Comparison of ENCODE assay signal across 21 cellular contexts in the genomic region with DNA sequence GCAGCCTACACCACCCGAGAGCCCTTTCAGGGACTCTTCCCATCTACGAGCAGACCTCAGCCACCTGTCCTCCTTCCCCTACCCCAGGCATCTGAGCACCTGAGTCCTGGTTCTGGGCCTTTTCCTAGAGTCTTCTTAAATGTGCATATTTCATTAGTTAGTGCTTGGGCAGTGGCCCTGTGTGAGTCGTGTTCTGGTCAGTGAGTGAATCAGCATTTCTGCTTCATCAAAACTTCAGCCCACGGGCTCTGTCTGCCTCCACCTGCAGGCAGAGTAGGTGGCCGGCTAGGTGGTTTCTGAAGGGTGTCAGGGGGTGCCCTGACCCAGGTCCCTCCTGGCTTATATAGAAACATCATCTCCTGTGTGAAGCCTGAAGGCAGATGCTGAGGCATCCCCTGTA. TPM values are rescaled to one million over a fixed set of nuclear protein-coding genes. Genes with fewer than 3 reads are reported as not detected.
A peak's percentile ranks its signal among the peaks of the same experiment; 100 is the strongest.
DNase-seq lines count a peak whose midpoint lies in the region; ATAC-seq and TF ChIP-seq lines count a peak whose summit lies in the region.
"Had no signal": no experiment of that assay in that cellular context is flagged by ENCODE, and none has a peak within 500 bp of the region (broad histone marks: within the 10 kb centered on the region; RNA-seq: fewer than 3 reads in every experiment).

No MANE protein-coding gene starts in this region.

- intact Hi-C loops in esophagus squamous epithelium (cut with DNase I) (no loop called here), gastrocnemius medialis (cut with DNase I; ENCODE audit: low total_unique reads) (loop anchor here (1.0 kb wide), 1 partner anchor 14 kb away; no protein-coding TSS in a partner anchor)

- in situ Hi-C loops in gastrocnemius medialis (cut with MboI; ENCODE audit: low sequenced_read_pairs in 4 of 4), result loop anchor here in 1 of 4 donors (25.0 kb wide), 1 partner anchor 554 kb away; no protein-coding TSS in a partner anchor

- H3K27ac ChIP-seq in esophagus squamous epithelium (peak overlapping the region; percentile 24 to 73 (median 50)), gastrocnemius medialis (peak overlapping the region; percentile 98 to 100 (median 100))
- H3K27ac ChIP-seq: coronary artery had no signal

- H3K27me3 ChIP-seq in MG63, result no peaks in the 10 kb centered on the region
- H3K27me3 ChIP-seq in esophagus squamous epithelium, result no peaks in the 10 kb centered on the region
- no peaks in the 10 kb centered on the region for H3K27me3 ChIP-seq in gastrocnemius medialis

- ATAC-seq in gastrocnemius medialis, result no peak
- ATAC-seq: activated CD8-positive, alpha-beta T cell treated with anti-CD3 and anti-CD28 coated beads for 36 hours; activated T-cell treated with anti-CD3 and anti-CD28 coated beads, Interleukin-2, amount 50 U/mL, for 4 hours; naive thymus-derived CD8-positive, alpha-beta T cell had no signal

- H3K4me3 ChIP-seq in MG63 (no peak overlapping the region), esophagus squamous epithelium (no peak overlapping the region), gastrocnemius medialis (no peak overlapping the region)
- H3K4me3 ChIP-seq: coronary artery, smooth muscle cell had no signal

- DNase-seq in DMS53 (lab: John Stamatoyannopoulos, UW), result peak; percentile 28
- no peak for DNase-seq in DMS53 treated with DMSO at 0.1 percent for 48 hours (lab: John Stamatoyannopoulos, UW; ENCODE audit: unreplicated experiment)
- peak; percentile 31 for DNase-seq in MG63
- DNase-seq in esophagus squamous epithelium (lab: John Stamatoyannopoulos, UW), result no peak
- DNase-seq in gastrocnemius medialis, result peak in 1 of 2 donors; percentile 37
- DNase-seq in stimulated activated CD4-positive, alpha-beta T cell treated with anti-CD3 and anti-CD28 coated beads, Interleukin-2, amount 100 ng/mL, for 24 hours, result no peak
- DNase-seq in T-helper 2 cell, result no peak
- no peak for DNase-seq in NCI-H1930 (lab: John Stamatoyannopoulos, UW)
- DNase-seq: 8988T; activated CD8-positive, alpha-beta T cell treated with anti-CD3 and anti-CD28 coated beads for 36 hours; activated T-cell treated with anti-CD3 and anti-CD28 coated beads, Interleukin-2, amount 50 U/mL, for 4 hours; DMS79; mesenchymal stem cell; NCI-H187 treated with DMSO at 0.1 percent for 48 hours; Right ventricle myocardium superior; stimulated activated CD4-positive, alpha-beta T cell treated with anti-CD3 and anti-CD28 coated beads, Interleukin-4, amount 100 ng/mL, for 4 hours had no signal

- H3K4me1 ChIP-seq in esophagus squamous epithelium (peaks cover 0 to 17% (median 0%) of the 10 kb centered on the region in 3 donors), gastrocnemius medialis (peaks cover 84 to 89% of the 10 kb centered on the region in 2 donors)

- H3K36me3 ChIP-seq in MG63, result no peaks in the 10 kb centered on the region
- peaks cover 0 to 4% (median 0%) of the 10 kb centered on the region in 3 donors for H3K36me3 ChIP-seq in esophagus squamous epithelium
- H3K36me3 ChIP-seq in gastrocnemius medialis, result peaks cover 4 to 38% of the 10 kb centered on the region in 2 donors

- WGBS in esophagus squamous epithelium, 2 donors, result 65 to 89% methylated on average over 2 to 5 of the region's 5 CpGs

- TF ChIP-seq CTCF in esophagus squamous epithelium (IDR thresholded peaks at IDR 0.05), result no peak
- no peak for TF ChIP-seq CTCF in gastrocnemius medialis (IDR thresholded peaks at IDR 0.05 in 4 of 5, conservative IDR thresholded peaks at IDR 0.05 in 1 of 5)

- no peak for TF ChIP-seq POLR2A in esophagus squamous epithelium (IDR thresholded peaks at IDR 0.05)
- no peak for TF ChIP-seq POLR2A in gastrocnemius medialis (IDR thresholded peaks at IDR 0.05)

- H3K9me3 ChIP-seq in MG63, result no peaks in the 10 kb centered on the region
- H3K9me3 ChIP-seq in esophagus squamous epithelium, result no peaks in the 10 kb centered on the region
- H3K9me3 ChIP-seq in gastrocnemius medialis, result no peaks in the 10 kb centered on the region

RNA-seq across cellular contexts. Expression of a gene that starts 13.9 kb away (rescaled TPM):
- not detected in 2 replicates for total RNA-seq in MG63 (2014; rRNA removed; shearing (Covaris generic); ENCODE audit: low replicate concordance)
- total RNA-seq in esophagus squamous epithelium (1 to 10 TPM in 2 of 4 donors, under 1 TPM in 1, not detected in 1; 0.75 to 5.5 (median 1.7) TPM), gastrocnemius medialis (100 to 1,000 TPM; 287 to 570 (median 348) TPM)
- total RNA-seq: activated CD8-positive, alpha-beta T cell treated with anti-CD3 and anti-CD28 coated beads for 36 hours; activated T-cell treated with anti-CD3 and anti-CD28 coated beads, Interleukin-2, amount 50 U/mL, for 4 hours; glomerular endothelial cell; naive thymus-derived CD8-positive, alpha-beta T cell; NCI-H460 had no signal

RNA-seq across cellular contexts. Expression of a gene that starts 21.3 kb away (rescaled TPM):
- 10.8 and 36.4 TPM in 2 replicates for total RNA-seq in MG63 (2014; rRNA removed; shearing (Covaris generic); ENCODE audit: low replicate concordance)
- total RNA-seq in esophagus squamous epithelium (10 to 100 TPM in 3 of 4 donors, 1 to 10 TPM in 1; 7.8 to 36.8 (median 13.7) TPM), gastrocnemius medialis (100 to 1,000 TPM in 1 of 4 donors, 10 to 100 TPM in 3; 50.7 to 101 (median 63.5) TPM)

RNA-seq across cellular contexts. Expression of a gene that starts 56.1 kb away (rescaled TPM):
- total RNA-seq in MG63 (2014; rRNA removed; shearing (Covaris generic); ENCODE audit: low replicate concordance), result 30.5 and 36.0 TPM in 2 replicates
- total RNA-seq in esophagus squamous epithelium (10 to 100 TPM; 37.7 to 47.2 (median 42.3) TPM), gastrocnemius medialis (10 to 100 TPM; 34.1 to 39.1 (median 38.1) TPM)

Comparison
In these comparisons a context has a peak if more than half of its experiments do, and no peak if none do; other contexts are left out.
1. DNase-seq: peak in DMS53 (single experiment) and MG63 (single experiment); none in DMS53 treated with DMSO at 0.1 percent for 48 hours (single experiment), esophagus squamous epithelium (single experiment), stimulated activated CD4-positive, alpha-beta T cell treated with anti-CD3 and anti-CD28 coated beads, Interleukin-2, amount 100 ng/mL, for 24 hours (0 of 2), T-helper 2 cell (0 of 5) and NCI-H1930 (0 of 2).
2. RNA of a gene that starts 13.9 kb away (total RNA-seq): 287 to 570 TPM in gastrocnemius medialis; 0.75 to 5.5 TPM in esophagus squamous epithelium and not detected in MG63; every median in the first group is over 10 times any median in the second.